ENCODE assay signal across 1 cellular context in genomic region chrX:70132877-70133302, GRCh38.
TF ChIP-seq lines count a peak whose summit lies in the region.

No MANE protein-coding gene starts in this region.

TF ChIP-seq in SK-N-SH treated with all-trans-retinoic acid at 6 μM for 48 hours, 23 proteins besides CTCF, POLR2A, EP300 and RAD21 (continued from another document):
- TF ChIP-seq TSHZ2 (CRISPR knock-in tag; IDR thresholded peaks at IDR 0.05) (no peak), GLIS3 (CRISPR knock-in tag; IDR thresholded peaks at IDR 0.05) (no peak), TCF4 (CRISPR knock-in tag; IDR thresholded peaks at IDR 0.05; ENCODE audit: borderline replicate concordance) (no peak), ISL1 (CRISPR knock-in tag; IDR thresholded peaks at IDR 0.05) (no peak)
